In the genomic region with DNA sequence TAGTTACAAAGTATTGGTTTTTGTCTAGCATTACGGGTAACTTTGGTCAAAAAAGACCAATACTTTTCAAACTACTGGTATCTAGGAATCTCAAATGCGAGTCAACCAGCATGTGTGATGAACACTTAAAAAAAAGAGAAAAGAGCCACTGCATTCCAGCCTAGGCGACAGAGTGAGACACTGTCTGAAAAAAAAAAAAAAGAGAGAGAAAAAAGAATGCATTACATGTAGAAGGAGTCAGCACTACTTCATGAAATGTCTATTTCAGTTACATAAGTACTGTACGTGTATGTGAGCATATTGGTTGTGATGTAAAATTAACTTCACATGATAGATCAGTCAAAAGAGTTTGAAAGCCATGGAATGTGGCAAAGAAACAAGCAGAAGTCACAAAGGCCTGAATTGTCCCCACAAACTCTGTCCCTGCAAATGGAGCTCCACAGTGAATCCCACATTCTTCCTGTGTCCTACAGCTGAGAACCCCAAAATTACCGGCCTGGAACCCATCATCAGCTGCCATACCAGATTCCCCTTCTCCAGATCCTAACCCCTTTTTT, we compare ENCODE assay signal across 10 cellular contexts. TPM values are rescaled to one million over a fixed set of nuclear protein-coding genes. Genes with fewer than 3 reads are reported as not detected.
DNase-seq lines count a peak whose midpoint lies in the region; ATAC-seq and TF ChIP-seq lines count a peak whose summit lies in the region.
"Had no signal": no experiment of that assay in that cellular context is flagged by ENCODE, and none has a peak within 500 bp of the region (broad histone marks: within the 10 kb centered on the region; RNA-seq: fewer than 3 reads in every experiment).

No MANE protein-coding gene starts in this region.

- H3K27ac Mint-ChIP-seq in activated naive CD4-positive, alpha-beta T cell treated with anti-CD3 and anti-CD28 coated beads, Interleukin-2, amount 10 ng/mL, durations not matched to agents 7 days and 5 days = peak overlapping the region; percentile 76

- no peak for TF ChIP-seq EP300 in tibial nerve (IDR thresholded peaks at IDR 0.05)

- no peaks in the 10 kb centered on the region for H3K9me3 Mint-ChIP-seq in activated naive CD4-positive, alpha-beta T cell treated with anti-CD3 and anti-CD28 coated beads, Interleukin-2, amount 10 ng/mL, durations not matched to agents 7 days and 5 days

- peaks cover 9% of the 10 kb centered on the region for H3K36me3 Mint-ChIP-seq in activated naive CD4-positive, alpha-beta T cell treated with anti-CD3 and anti-CD28 coated beads, Interleukin-2, amount 10 ng/mL, durations not matched to agents 7 days and 5 days

- no peaks in the 10 kb centered on the region for H3K9me3 ChIP-seq in ascending aorta
- H3K9me3 ChIP-seq in lower lobe of right lung = no peaks in the 10 kb centered on the region
- no peaks in the 10 kb centered on the region for H3K9me3 ChIP-seq in tibial nerve

- CTCF ChIA-PET in activated naive CD4-positive, alpha-beta T cell treated with anti-CD3 and anti-CD28 coated beads, Interleukin-2, amount 10 ng/mL, durations not matched to agents 7 days and 5 days (lab: Charles Lee) = interaction anchor here (0.5 to 3.7 kb wide), 5 partner anchors 15 to 684 kb away, joined by 3 to 17 read pairs (median 4); a partner anchor contains a TSS

- TF ChIP-seq CTCF in ascending aorta (IDR thresholded peaks at IDR 0.05) = no peak
- TF ChIP-seq CTCF in lower lobe of right lung (IDR thresholded peaks at IDR 0.05) = no peak
- TF ChIP-seq CTCF in tibial nerve (IDR thresholded peaks at IDR 0.05) = no peak

- TF ChIP-seq POLR2A in tibial nerve (IDR thresholded peaks at IDR 0.05) = no peak

- WGBS in tibial nerve, 2 donors = 51% methylated on average over 5 of the region's 5 CpGs

- no peak for DNase-seq in activated naive CD4-positive, alpha-beta T cell treated with anti-CD3 and anti-CD28 coated beads, Interleukin-2, amount 10 ng/mL, durations not matched to agents 7 days and 5 days
- no peak for DNase-seq in activated naive CD4-positive, alpha-beta T cell treated with Interleukin-2 at 50 U/mL for 16 hours
- DNase-seq in ascending aorta (ENCODE audit: low spot score in 2 of 2) (no peak), lower lobe of right lung (no peak), tibial nerve (ENCODE audit: low spot score in 2 of 2) (no peak), islet precursor cell (no peak), NCI-H187 (lab: John Stamatoyannopoulos, UW) (no peak), AG08395 (ENCODE audit: low spot score) (no peak)
- DNase-seq: DMS79 treated with DMSO at 0.1 percent for 48 hours had no signal

- ATAC-seq in lower lobe of right lung = no peak

- H3K4me1 ChIP-seq in ascending aorta (peaks cover 0 to 22% of the 10 kb centered on the region in 2 donors), lower lobe of right lung (peaks cover 51% of the 10 kb centered on the region), tibial nerve (peaks cover 0 to 56% (median 5%) of the 10 kb centered on the region in 4 donors)

- H3K4me3 Mint-ChIP-seq in activated naive CD4-positive, alpha-beta T cell treated with anti-CD3 and anti-CD28 coated beads, Interleukin-2, amount 10 ng/mL, durations not matched to agents 7 days and 5 days = peak overlapping the region; percentile 76

- H3K27ac ChIP-seq in ascending aorta = peak overlapping the region; percentile 82 to 97
- H3K27ac ChIP-seq in lower lobe of right lung = peak overlapping the region; percentile 82
- peak overlapping the region in 3 of 4 donors; percentile 77 to 90 (median 82) for H3K27ac ChIP-seq in tibial nerve

- intact Hi-C loops in ascending aorta (cut with DNase I) (loop anchor here (5.0 kb wide), 1 partner anchor 48 kb away; no protein-coding TSS in a partner anchor), lower lobe of right lung (cut with DNase I) (no loop called here)

- H3K27me3 Mint-ChIP-seq in activated naive CD4-positive, alpha-beta T cell treated with anti-CD3 and anti-CD28 coated beads, Interleukin-2, amount 10 ng/mL, durations not matched to agents 7 days and 5 days = peaks cover 13% of the 10 kb centered on the region

- H3K4me3 ChIP-seq in ascending aorta (peak overlapping the region; percentile 84 to 99), lower lobe of right lung (peak overlapping the region; percentile 76), tibial nerve (peak overlapping the region in 2 of 4 donors; percentile 72 to 93)

- no peaks in the 10 kb centered on the region for H3K36me3 ChIP-seq in ascending aorta
- no peaks in the 10 kb centered on the region for H3K36me3 ChIP-seq in lower lobe of right lung
- no peaks in the 10 kb centered on the region for H3K36me3 ChIP-seq in tibial nerve

- H3K4me1 Mint-ChIP-seq in activated naive CD4-positive, alpha-beta T cell treated with anti-CD3 and anti-CD28 coated beads, Interleukin-2, amount 10 ng/mL, durations not matched to agents 7 days and 5 days = peaks cover 34% of the 10 kb centered on the region

- H3K27me3 ChIP-seq in ascending aorta = no peaks in the 10 kb centered on the region
- H3K27me3 ChIP-seq in lower lobe of right lung (ENCODE audit: low read depth) = no peaks in the 10 kb centered on the region
- H3K27me3 ChIP-seq in tibial nerve = no peaks in the 10 kb centered on the region

RNA-seq across cellular contexts. Expression of a gene that starts 1.6 kb away (rescaled TPM):
- total RNA-seq in ascending aorta = 10.4 TPM
- 34.1 TPM for total RNA-seq in lower lobe of right lung
- total RNA-seq in tibial nerve = 10 to 100 TPM; 14.1 to 16.7 (median 15.5) TPM

RNA-seq across cellular contexts. Expression of a gene that starts 7.8 kb away (rescaled TPM):
- not detected for total RNA-seq in ascending aorta
- total RNA-seq in lower lobe of right lung = not detected
- total RNA-seq in tibial nerve = not detected
- total RNA-seq: myocyte had no signal

RNA-seq across cellular contexts. Expression of a gene that starts 37.8 kb away (rescaled TPM):
- total RNA-seq in ascending aorta (19.2 TPM), lower lobe of right lung (65.2 TPM), tibial nerve (10 to 100 TPM; 77.9 to 96.3 (median 87.0) TPM)
